In the genomic region with DNA sequence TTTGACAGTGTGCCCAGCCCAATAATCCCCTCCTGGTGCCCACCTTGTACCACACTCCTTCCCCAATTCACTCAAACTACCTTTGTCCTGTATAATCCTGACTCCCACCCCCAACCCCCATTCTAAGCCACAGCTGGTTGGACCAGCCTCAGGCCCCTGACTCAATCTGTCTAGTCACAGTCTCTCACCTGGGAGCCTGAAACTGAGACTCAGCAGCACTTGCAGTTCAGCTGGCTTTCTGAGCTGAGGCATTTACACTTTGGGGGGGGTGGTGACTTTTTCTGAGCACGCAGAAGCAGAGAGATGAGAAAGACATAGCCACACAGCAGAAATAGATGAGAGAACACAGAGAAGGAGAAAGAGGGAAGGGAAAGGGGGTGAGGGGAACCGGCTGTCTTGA, we compare ENCODE assay signal across 11 cellular contexts.
DNase-seq lines count a peak whose midpoint lies in the region; ATAC-seq and TF ChIP-seq lines count a peak whose summit lies in the region.
"Had no signal": no experiment of that assay in that cellular context is flagged by ENCODE, and none has a peak within 500 bp of the region (broad histone marks: within the 10 kb centered on the region; RNA-seq: fewer than 3 reads in every experiment).

No MANE protein-coding gene starts in this region.

- H2AFZ ChIP-seq in neural cell (ENCODE audit: low read depth, low read length): no peak overlapping the region
- no peak overlapping the region for H2AFZ ChIP-seq in hepatocyte

- WGBS in hepatocyte (ENCODE audit: low lambda C conversion rate, missing lambda C conversion rate): 78% methylated on average over 2 of the region's 2 CpGs

- H3K79me2 ChIP-seq in neural cell (replicated peaks; ENCODE audit: insufficient read depth, low read length): no peaks in the 10 kb centered on the region
- no peaks in the 10 kb centered on the region for H3K79me2 ChIP-seq in hepatocyte

- peaks cover 4 to 5% of the 10 kb centered on the region in 2 donors for H3K4me1 Mint-ChIP-seq in effector memory CD8-positive, alpha-beta T cell (ENCODE audit: low read depth in 2 of 2)

- TF ChIP-seq EP300 in neural cell (conservative IDR thresholded peaks at IDR 0.05; ENCODE audit: poor library complexity, severe bottlenecking): no peak

- H3K4me1 ChIP-seq in hepatocyte (ENCODE audit: insufficient read depth): no peaks in the 10 kb centered on the region
- H3K4me1 ChIP-seq: right lobe of liver had no signal

- no peaks in the 10 kb centered on the region for H3F3A ChIP-seq in neural cell (ENCODE audit: insufficient read depth, low read length, poor library complexity, severe bottlenecking)

- H3K27me3 ChIP-seq in neural cell (ENCODE audit: insufficient read depth, low read depth, low read length) (no peaks in the 10 kb centered on the region), hepatocyte (no peaks in the 10 kb centered on the region), WERI-Rb-1 (ENCODE audit: insufficient read depth, low read depth, severe bottlenecking) (no peaks in the 10 kb centered on the region)
- H3K27me3 ChIP-seq: right lobe of liver had no signal

- ATAC-seq in GM19043 (IDR thresholded peaks at IDR 0.05; ENCODE audit: low read depth, unreplicated experiment) (peak; percentile 75), GM21528 (IDR thresholded peaks at IDR 0.05; ENCODE audit: low FRiP score, unreplicated experiment) (peak; percentile 66), HG03280 (IDR thresholded peaks at IDR 0.05; ENCODE audit: unreplicated experiment) (peak; percentile 97)
- no peak for ATAC-seq in effector memory CD8-positive, alpha-beta T cell (replicated peaks)
- ATAC-seq: right lobe of liver had no signal

- H3K27me3 Mint-ChIP-seq in effector memory CD8-positive, alpha-beta T cell: no peaks in the 10 kb centered on the region

- no peaks in the 10 kb centered on the region for H3K36me3 Mint-ChIP-seq in effector memory CD8-positive, alpha-beta T cell (ENCODE audit: insufficient read depth)

- H3K9me3 ChIP-seq in neural cell (ENCODE audit: low read length) (no peaks in the 10 kb centered on the region), hepatocyte (ENCODE audit: low read depth) (no peaks in the 10 kb centered on the region), WERI-Rb-1 (ENCODE audit: severe bottlenecking) (no peaks in the 10 kb centered on the region)
- H3K9me3 ChIP-seq: right lobe of liver had no signal

- no peak overlapping the region for H3K27ac Mint-ChIP-seq in effector memory CD8-positive, alpha-beta T cell

- TF ChIP-seq RAD21 in neural cell (conservative IDR thresholded peaks at IDR 0.05): no peak

- DNase-seq in hepatocyte (ENCODE audit: low spot score) (no peak), NCI-H2029 treated with DMSO at 0.1 percent for 48 hours (lab: John Stamatoyannopoulos, UW) (no peak), WERI-Rb-1 (no peak)
- no peak for DNase-seq in effector memory CD8-positive, alpha-beta T cell
- DNase-seq: NCI-H1930, right lobe of liver had no signal

- H3K36me3 ChIP-seq in neural cell (ENCODE audit: insufficient read depth, low read length) (no peaks in the 10 kb centered on the region), hepatocyte (replicated peaks; ENCODE audit: insufficient read depth, low read depth) (no peaks in the 10 kb centered on the region), WERI-Rb-1 (peaks cover 34% of the 10 kb centered on the region)
- H3K36me3 ChIP-seq: right lobe of liver had no signal

- H4K20me1 ChIP-seq in neural cell (ENCODE audit: insufficient read depth): no peaks in the 10 kb centered on the region
- H4K20me1 ChIP-seq in hepatocyte (ENCODE audit: insufficient read depth, poor library complexity, severe bottlenecking): no peaks in the 10 kb centered on the region

- H3K4me2 ChIP-seq in neural cell (ENCODE audit: low read length) (no peak overlapping the region), hepatocyte (no peak overlapping the region)

- H3K9me3 Mint-ChIP-seq in effector memory CD8-positive, alpha-beta T cell: no peaks in the 10 kb centered on the region

- H3K27ac ChIP-seq in neural cell (ENCODE audit: low read length) (peak overlapping the region; percentile 62), hepatocyte (no peak overlapping the region), WERI-Rb-1 (no peak overlapping the region)
- H3K27ac ChIP-seq: epithelial cell of prostate, right lobe of liver had no signal

- no peak overlapping the region for H3K9ac ChIP-seq in neural cell (ENCODE audit: low read length)

- H3K4me3 ChIP-seq in neural cell (ENCODE audit: low read length) (peak overlapping the region; percentile 40), hepatocyte (no peak overlapping the region), WERI-Rb-1 (ENCODE audit: low read depth, low read length) (no peak overlapping the region)
- H3K4me3 ChIP-seq: right lobe of liver had no signal

- H3K9me2 ChIP-seq in neural cell (ENCODE audit: insufficient read depth, low read length) (no peaks in the 10 kb centered on the region), hepatocyte (replicated peaks; ENCODE audit: insufficient read depth) (no peaks in the 10 kb centered on the region)

- no peak for TF ChIP-seq CTCF in neural cell (IDR thresholded peaks at IDR 0.05; ENCODE audit: poor library complexity, severe bottlenecking)
- TF ChIP-seq CTCF in hepatocyte (IDR thresholded peaks at IDR 0.05; ENCODE audit: poor library complexity): no peak
- TF ChIP-seq CTCF in WERI-Rb-1 (IDR thresholded peaks at IDR 0.05; ENCODE audit: low read depth, low read length): no peak

- H3K4me3 Mint-ChIP-seq in effector memory CD8-positive, alpha-beta T cell: no peak overlapping the region

TF ChIP-seq in neural cell, 6 proteins besides CTCF, POLR2A, EP300 and RAD21:
- no peak for TF ChIP-seq SMC3 (conservative IDR thresholded peaks at IDR 0.05; ENCODE audit: poor library complexity)
- no peak for TF ChIP-seq TAF1 (IDR thresholded peaks at IDR 0.05; ENCODE audit: low read depth)
- TF ChIP-seq MXI1 (conservative IDR thresholded peaks at IDR 0.05; ENCODE audit: poor library complexity, severe bottlenecking): no peak
- TF ChIP-seq EZH2 (IDR thresholded peaks at IDR 0.05; ENCODE audit: borderline replicate concordance, insufficient read depth, low read length, poor library complexity, severe bottlenecking): no peak
- TF ChIP-seq, protein P1, sequence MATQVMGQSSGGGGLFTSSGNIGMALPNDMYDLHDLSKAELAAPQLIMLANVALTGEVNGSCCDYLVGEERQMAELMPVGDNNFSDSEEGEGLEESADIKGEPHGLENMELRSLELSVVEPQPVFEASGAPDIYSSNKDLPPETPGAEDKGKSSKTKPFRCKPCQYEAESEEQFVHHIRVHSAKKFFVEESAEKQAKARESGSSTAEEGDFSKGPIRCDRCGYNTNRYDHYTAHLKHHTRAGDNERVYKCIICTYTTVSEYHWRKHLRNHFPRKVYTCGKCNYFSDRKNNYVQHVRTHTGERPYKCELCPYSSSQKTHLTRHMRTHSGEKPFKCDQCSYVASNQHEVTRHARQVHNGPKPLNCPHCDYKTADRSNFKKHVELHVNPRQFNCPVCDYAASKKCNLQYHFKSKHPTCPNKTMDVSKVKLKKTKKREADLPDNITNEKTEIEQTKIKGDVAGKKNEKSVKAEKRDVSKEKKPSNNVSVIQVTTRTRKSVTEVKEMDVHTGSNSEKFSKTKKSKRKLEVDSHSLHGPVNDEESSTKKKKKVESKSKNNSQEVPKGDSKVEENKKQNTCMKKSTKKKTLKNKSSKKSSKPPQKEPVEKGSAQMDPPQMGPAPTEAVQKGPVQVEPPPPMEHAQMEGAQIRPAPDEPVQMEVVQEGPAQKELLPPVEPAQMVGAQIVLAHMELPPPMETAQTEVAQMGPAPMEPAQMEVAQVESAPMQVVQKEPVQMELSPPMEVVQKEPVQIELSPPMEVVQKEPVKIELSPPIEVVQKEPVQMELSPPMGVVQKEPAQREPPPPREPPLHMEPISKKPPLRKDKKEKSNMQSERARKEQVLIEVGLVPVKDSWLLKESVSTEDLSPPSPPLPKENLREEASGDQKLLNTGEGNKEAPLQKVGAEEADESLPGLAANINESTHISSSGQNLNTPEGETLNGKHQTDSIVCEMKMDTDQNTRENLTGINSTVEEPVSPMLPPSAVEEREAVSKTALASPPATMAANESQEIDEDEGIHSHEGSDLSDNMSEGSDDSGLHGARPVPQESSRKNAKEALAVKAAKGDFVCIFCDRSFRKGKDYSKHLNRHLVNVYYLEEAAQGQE (IDR thresholded peaks at IDR 0.05; ENCODE audit: borderline replicate concordance): no peak
- no peak for TF ChIP-seq POLR2AphosphoS5 (IDR thresholded peaks at IDR 0.05)
